25 cellular contexts compared by ENCODE assay signal in the genomic region with DNA sequence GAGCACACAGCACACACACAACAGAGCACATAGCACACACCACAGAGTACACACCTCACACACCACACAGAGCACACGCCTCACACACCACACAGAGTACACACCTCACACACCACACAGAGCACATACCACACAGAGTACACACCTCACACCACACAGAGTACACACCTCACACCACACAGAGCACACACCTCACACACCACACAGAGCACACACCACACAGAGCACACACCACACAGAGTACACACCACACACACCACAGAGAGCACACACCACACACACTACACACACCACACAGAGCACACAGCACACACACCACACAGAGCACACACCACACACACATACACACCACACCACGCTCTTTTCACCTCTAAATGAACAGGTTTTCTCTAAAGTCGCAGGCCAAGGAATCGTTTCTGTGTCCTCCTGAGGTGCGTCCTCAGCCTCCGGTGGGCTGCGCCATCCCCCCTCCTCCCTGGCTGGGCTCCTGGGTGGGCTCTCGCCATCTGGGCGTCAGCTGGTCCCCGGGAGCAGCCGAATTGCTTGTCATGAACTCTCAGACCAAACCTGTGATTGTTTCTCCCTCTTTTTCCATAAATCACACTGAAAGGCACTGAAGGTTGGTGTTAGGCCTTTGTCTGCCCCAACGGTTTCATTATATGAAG.
"Had no signal": no experiment of that assay in that cellular context is flagged by ENCODE, and none has a peak within 500 bp of the region (broad histone marks: within the 10 kb centered on the region; RNA-seq: fewer than 3 reads in every experiment).

No MANE protein-coding gene starts in this region.

- H3K9me3 ChIP-seq: esophagus squamous epithelium, gastrocnemius medialis, lower lobe of right lung, pancreas, right lobe of liver, stomach, suprapubic skin, tibial nerve, uterus had no signal

- H3K4me3 Mint-ChIP-seq: activated CD8-positive, alpha-beta T cell treated with anti-CD3 and anti-CD28 coated beads, Interleukin-2, amount 10 ng/mL, durations not matched to agents 7 days and 5 days; activated naive CD4-positive, alpha-beta T cell treated with anti-CD3 and anti-CD28 coated beads for 36 hours; activated naive CD8-positive, alpha-beta T cell treated with anti-CD3 and anti-CD28 coated beads, Interleukin-2, amount 50 U/mL, for 24 hours; activated T-cell treated with anti-CD3 and anti-CD28 coated beads, Interleukin-2, amount 50 U/mL, for 4 hours; endodermal cell; naive thymus-derived CD8-positive, alpha-beta T cell; stimulated activated memory B cell treated with anti-CD40 and anti-IgM and Interleukin-4, amounts not matched to agents 10 μg/mL and 1 μg/mL and 100 μg/mL, for 72 hours had no signal

- H3K27me3 Mint-ChIP-seq: activated naive CD8-positive, alpha-beta T cell treated with anti-CD3 and anti-CD28 coated beads, Interleukin-2, amount 50 U/mL, for 24 hours; stimulated activated memory B cell treated with anti-CD40 and anti-IgM and Interleukin-4, amounts not matched to agents 10 μg/mL and 1 μg/mL and 100 μg/mL, for 72 hours had no signal

- H3K36me3 ChIP-seq: gastrocnemius medialis, pancreas, right lobe of liver, suprapubic skin, uterus had no signal

- H3K4me1 ChIP-seq: gastrocnemius medialis, lower lobe of right lung, pancreas, right lobe of liver, tibial nerve, uterus had no signal

- FAIRE-seq: islet of Langerhans, pancreas, small intestine had no signal

- H3K4me3 ChIP-seq: esophagus squamous epithelium, gastrocnemius medialis, lower lobe of right lung, pancreas, right lobe of liver, stomach, suprapubic skin, tibial nerve, uterus had no signal

- H3K27me3 ChIP-seq: pancreas, right lobe of liver, suprapubic skin, tibial nerve, uterus had no signal

- H3K27ac Mint-ChIP-seq: activated CD8-positive, alpha-beta T cell treated with anti-CD3 and anti-CD28 coated beads, Interleukin-2, amount 10 ng/mL, durations not matched to agents 7 days and 5 days; activated naive CD4-positive, alpha-beta T cell treated with anti-CD3 and anti-CD28 coated beads for 36 hours; activated naive CD8-positive, alpha-beta T cell treated with anti-CD3 and anti-CD28 coated beads, Interleukin-2, amount 50 U/mL, for 24 hours; activated T-helper 2 cell treated with anti-CD3 and anti-CD28 coated beads, Interferon-gamma antibody, Interleukin-2, Interleukin-4, amounts not matched to agents 10 μg/mL and 5 μg/mL and 100 μg/mL, durations not matched to agents 14 hours and 24 hours and 36 hours; endodermal cell; naive thymus-derived CD8-positive, alpha-beta T cell; stimulated activated memory B cell treated with anti-CD40 and anti-IgM and Interleukin-4, amounts not matched to agents 10 μg/mL and 1 μg/mL and 100 μg/mL, for 72 hours had no signal

- H3K36me3 Mint-ChIP-seq: naive thymus-derived CD8-positive, alpha-beta T cell; stimulated activated memory B cell treated with anti-CD40 and anti-IgM and Interleukin-4, amounts not matched to agents 10 μg/mL and 1 μg/mL and 100 μg/mL, for 72 hours had no signal

- H3K9me3 Mint-ChIP-seq: activated naive CD4-positive, alpha-beta T cell treated with anti-CD3 and anti-CD28 coated beads for 36 hours; activated naive CD8-positive, alpha-beta T cell treated with anti-CD3 and anti-CD28 coated beads, Interleukin-2, amount 50 U/mL, for 24 hours; activated T-cell treated with anti-CD3 and anti-CD28 coated beads, Interleukin-2, amount 50 U/mL, for 4 hours; activated T-helper 2 cell treated with anti-CD3 and anti-CD28 coated beads, Interferon-gamma antibody, Interleukin-2, Interleukin-4, amounts not matched to agents 10 μg/mL and 5 μg/mL and 100 μg/mL, durations not matched to agents 14 hours and 24 hours and 36 hours; endodermal cell; stimulated activated memory B cell treated with anti-CD40 and anti-IgM and Interleukin-4, amounts not matched to agents 10 μg/mL and 1 μg/mL and 100 μg/mL, for 72 hours had no signal

- DNase-seq: activated CD4-positive, alpha-beta T cell treated with anti-CD3 and anti-CD28 coated beads for 1 hour; activated CD4-positive, alpha-beta T cell treated with anti-CD3 and anti-CD28 coated beads, Interleukin-2, amount 50 U/mL, for 1 hour; activated CD8-positive, alpha-beta T cell treated with anti-CD3 and anti-CD28 coated beads, Interleukin-2, amount 10 ng/mL, durations not matched to agents 7 days and 5 days; activated naive CD8-positive, alpha-beta T cell treated with anti-CD3 and anti-CD28 coated beads, Interleukin-2, amount 50 U/mL, for 24 hours; activated T-cell treated with anti-CD3 and anti-CD28 coated beads, Interleukin-2, amount 50 U/mL, for 4 hours; cortex of kidney; esophagus squamous epithelium; gastrocnemius medialis; left cardiac atrium; naive thymus-derived CD8-positive, alpha-beta T cell; small intestine; stimulated activated CD4-positive, alpha-beta T cell treated with anti-CD3 and anti-CD28 coated beads, Interleukin-15, amount 100 ng/mL, for 24 hours; stomach; T-helper 9 cell had no signal

- H3K4me1 Mint-ChIP-seq: activated naive CD8-positive, alpha-beta T cell treated with anti-CD3 and anti-CD28 coated beads, Interleukin-2, amount 50 U/mL, for 24 hours; endodermal cell; stimulated activated memory B cell treated with anti-CD40 and anti-IgM and Interleukin-4, amounts not matched to agents 10 μg/mL and 1 μg/mL and 100 μg/mL, for 72 hours had no signal

- ATAC-seq: activated CD8-positive, alpha-beta T cell treated with anti-CD3 and anti-CD28 coated beads, Interleukin-2, amount 10 ng/mL, durations not matched to agents 7 days and 5 days; activated naive CD8-positive, alpha-beta T cell treated with anti-CD3 and anti-CD28 coated beads, Interleukin-2, amount 50 U/mL, for 24 hours; activated T-cell treated with anti-CD3 and anti-CD28 coated beads, Interleukin-2, amount 50 U/mL, for 4 hours; gastrocnemius medialis; left cardiac atrium; lower lobe of right lung; naive thymus-derived CD8-positive, alpha-beta T cell; pancreas; right lobe of liver; stimulated activated memory B cell treated with anti-CD40 and anti-IgM and Interleukin-4, amounts not matched to agents 10 μg/mL and 1 μg/mL and 100 μg/mL, for 72 hours had no signal

- H3K27ac ChIP-seq: esophagus squamous epithelium, gastrocnemius medialis, lower lobe of right lung, pancreas, right lobe of liver, stomach, suprapubic skin, tibial nerve, uterus had no signal
